Comparison of ENCODE assay signal across 8 cellular contexts in the genomic region with DNA sequence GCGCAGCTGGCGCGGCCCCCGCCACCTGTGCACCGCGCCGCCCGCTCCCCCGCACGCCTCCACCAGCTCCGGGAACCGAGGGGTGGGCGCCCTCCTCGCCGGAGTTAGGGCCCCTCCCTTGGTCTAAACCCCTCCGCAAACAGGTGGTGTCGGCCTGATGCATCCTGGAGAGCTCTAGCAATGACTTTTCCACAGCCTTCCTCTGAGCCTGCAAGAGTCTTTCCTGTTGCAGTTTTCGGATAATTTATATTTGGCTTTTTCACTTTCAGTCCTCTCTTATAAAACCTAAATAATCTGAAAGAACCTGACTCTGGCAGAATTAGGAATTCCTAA. TPM values are rescaled to one million over a fixed set of nuclear protein-coding genes. Genes with fewer than 3 reads are reported as not detected.
DNase-seq lines count a peak whose midpoint lies in the region; ATAC-seq and TF ChIP-seq lines count a peak whose summit lies in the region.

No MANE protein-coding gene starts in this region.

- no peak for DNase-seq in activated CD4-positive, alpha-beta T cell treated with anti-CD3 and anti-CD28 coated beads, Interleukin-2, amount 10 ng/mL, durations not matched to agents 24 days and 14 days
- no peak for DNase-seq in activated CD4-positive, alpha-beta T cell treated with anti-CD3 and anti-CD28 coated beads, Interleukin-2, amount 50 U/mL, for 1 hour
- DNase-seq in activated CD8-positive, alpha-beta T cell treated with anti-CD3 and anti-CD28 coated beads for 36 hours, result no peak
- DNase-seq in immature natural killer cell, result no peak

- POLR2A ChIA-PET in activated CD8-positive, alpha-beta T cell treated with anti-CD3 and anti-CD28 coated beads for 36 hours (lab: Charles Lee), result interaction anchor here (0.8 to 1.3 kb wide), 4 partner anchors 54 to 93 kb away, joined by 3 read pairs; no protein-coding TSS in a partner anchor

- H3K27ac Mint-ChIP-seq in activated CD4-positive, alpha-beta T cell treated with anti-CD3 and anti-CD28 coated beads, Interleukin-2, amount 10 ng/mL, durations not matched to agents 24 days and 14 days, result no peak overlapping the region
- H3K27ac Mint-ChIP-seq in activated CD8-positive, alpha-beta T cell treated with anti-CD3 and anti-CD28 coated beads for 36 hours, result no peak overlapping the region
- no peak overlapping the region for H3K27ac Mint-ChIP-seq in immature natural killer cell

- H3K4me1 Mint-ChIP-seq in activated CD4-positive, alpha-beta T cell treated with anti-CD3 and anti-CD28 coated beads, Interleukin-2, amount 10 ng/mL, durations not matched to agents 24 days and 14 days, result peaks cover 8% of the 10 kb centered on the region
- peaks cover 12% of the 10 kb centered on the region for H3K4me1 Mint-ChIP-seq in activated CD8-positive, alpha-beta T cell treated with anti-CD3 and anti-CD28 coated beads for 36 hours (ENCODE audit: low read depth)
- H3K4me1 Mint-ChIP-seq in immature natural killer cell, result peaks cover 11 to 14% of the 10 kb centered on the region in 2 donors

- peak; percentile 28 for TF ChIP-seq CTCF in activated CD8-positive, alpha-beta T cell treated with anti-CD3 and anti-CD28 coated beads for 36 hours (IDR thresholded peaks at IDR 0.05)

- H3K27me3 Mint-ChIP-seq in activated CD4-positive, alpha-beta T cell treated with anti-CD3 and anti-CD28 coated beads, Interleukin-2, amount 10 ng/mL, durations not matched to agents 24 days and 14 days, result peaks cover 57% of the 10 kb centered on the region
- H3K27me3 Mint-ChIP-seq in activated CD8-positive, alpha-beta T cell treated with anti-CD3 and anti-CD28 coated beads for 36 hours, result peaks cover 48% of the 10 kb centered on the region
- H3K27me3 Mint-ChIP-seq in immature natural killer cell (ENCODE audit: low read depth in 3 of 3), result peaks cover 8 to 30% (median 15%) of the 10 kb centered on the region in 3 donors

- ATAC-seq in activated CD8-positive, alpha-beta T cell treated with anti-CD3 and anti-CD28 coated beads for 36 hours, result no peak
- ATAC-seq in GM21717 (IDR thresholded peaks at IDR 0.05; ENCODE audit: unreplicated experiment), result no peak
- no peak for ATAC-seq in GM19397 (IDR thresholded peaks at IDR 0.05; ENCODE audit: unreplicated experiment)
- ATAC-seq in GM18498 (IDR thresholded peaks at IDR 0.05; ENCODE audit: unreplicated experiment), result no peak

- H3K27ac ChIP-seq in temporal lobe (ENCODE audit: low read depth, low read length), result peak overlapping the region; percentile 50

- peak overlapping the region; percentile 85 for H3K4me3 Mint-ChIP-seq in activated CD4-positive, alpha-beta T cell treated with anti-CD3 and anti-CD28 coated beads, Interleukin-2, amount 10 ng/mL, durations not matched to agents 24 days and 14 days
- H3K4me3 Mint-ChIP-seq in activated CD8-positive, alpha-beta T cell treated with anti-CD3 and anti-CD28 coated beads for 36 hours, result peak overlapping the region; percentile 79
- peak overlapping the region; percentile 55 to 73 (median 71) for H3K4me3 Mint-ChIP-seq in immature natural killer cell

- CTCF ChIA-PET in activated CD8-positive, alpha-beta T cell treated with anti-CD3 and anti-CD28 coated beads for 36 hours (lab: Charles Lee), result interaction anchor here (0.6 to 9.8 kb wide), 42 partner anchors 9 to 318 kb away, joined by 3 to 305 read pairs (median 4); partner anchors contain the start of gene B4GALT4

- no peaks in the 10 kb centered on the region for H3K36me3 Mint-ChIP-seq in activated CD4-positive, alpha-beta T cell treated with anti-CD3 and anti-CD28 coated beads, Interleukin-2, amount 10 ng/mL, durations not matched to agents 24 days and 14 days (ENCODE audit: low read depth)
- no peaks in the 10 kb centered on the region for H3K36me3 Mint-ChIP-seq in activated CD8-positive, alpha-beta T cell treated with anti-CD3 and anti-CD28 coated beads for 36 hours (ENCODE audit: low read depth)
- peaks cover 0 to 4% (median 0%) of the 10 kb centered on the region in 3 donors for H3K36me3 Mint-ChIP-seq in immature natural killer cell

- intact Hi-C loops in activated CD4-positive, alpha-beta T cell treated with anti-CD3 and anti-CD28 coated beads, Interleukin-2, amount 10 ng/mL, durations not matched to agents 24 days and 14 days (cut with micrococcal nuclease), result loop anchor here (1.0 to 10.0 kb wide), 4 partner anchors 62 to 650 kb away; partner anchors contain the start of gene B4GALT4
- intact Hi-C loops in activated CD8-positive, alpha-beta T cell treated with anti-CD3 and anti-CD28 coated beads for 36 hours (cut with micrococcal nuclease), result loop anchor here (1.0 to 10.0 kb wide), 3 partner anchors 62 to 150 kb away; no protein-coding TSS in a partner anchor

- H3K9me3 Mint-ChIP-seq in activated CD4-positive, alpha-beta T cell treated with anti-CD3 and anti-CD28 coated beads, Interleukin-2, amount 10 ng/mL, durations not matched to agents 24 days and 14 days, result no peaks in the 10 kb centered on the region
- no peaks in the 10 kb centered on the region for H3K9me3 Mint-ChIP-seq in activated CD8-positive, alpha-beta T cell treated with anti-CD3 and anti-CD28 coated beads for 36 hours
- peaks cover 0 to 4% (median 0%) of the 10 kb centered on the region in 6 donors for H3K9me3 Mint-ChIP-seq in immature natural killer cell

RNA-seq across cellular contexts. Expression of gene IGSF11, which starts 0.3 kb away (rescaled TPM):
- total RNA-seq in activated CD4-positive, alpha-beta T cell treated with anti-CD3 and anti-CD28 coated beads, Interleukin-2, amount 10 ng/mL, durations not matched to agents 24 days and 14 days, result 0.47 TPM in 1 of 2 replicates, not detected in the other
- under 1 TPM in 1 of 2 experiments, not detected in 1; 0.07 TPM for total RNA-seq in activated CD8-positive, alpha-beta T cell treated with anti-CD3 and anti-CD28 coated beads for 36 hours
- not detected for polyA plus RNA-seq in immature natural killer cell
- total RNA-seq in temporal lobe, result 8.9 TPM
